In genomic region chr3:39234705-39235104, GRCh38 we compare ENCODE assay signal across 1 cellular context.
TF ChIP-seq lines count a peak whose summit lies in the region.

No MANE protein-coding gene starts in this region.

TF ChIP-seq in GM12878, 131 proteins besides CTCF, POLR2A, EP300 and RAD21 (continued from another document):
- no peak for TF ChIP-seq ZBTB4 (CRISPR knock-in tag; IDR thresholded peaks at IDR 0.05)
- TF ChIP-seq BCLAF1 (IDR thresholded peaks at IDR 0.05), result no peak
- no peak for TF ChIP-seq HDAC2 (IDR thresholded peaks at IDR 0.05)
- no peak for TF ChIP-seq CBX3 (IDR thresholded peaks at IDR 0.05; ENCODE audit: borderline replicate concordance, low read depth)
- TF ChIP-seq TAF1 (IDR thresholded peaks at IDR 0.05; ENCODE audit: borderline replicate concordance, low read depth, low read length), result no peak
- no peak for TF ChIP-seq SMAD1 (IDR thresholded peaks at IDR 0.05; ENCODE audit: low read depth, partially characterized antibody)
- TF ChIP-seq KDM1A (IDR thresholded peaks at IDR 0.05; ENCODE audit: borderline replicate concordance), result no peak
- no peak for TF ChIP-seq NFIC (IDR thresholded peaks at IDR 0.05; ENCODE audit: low read depth, low read length)
- no peak for TF ChIP-seq RUNX3 (IDR thresholded peaks at IDR 0.05; ENCODE audit: low read length)
- TF ChIP-seq ZNF592 (IDR thresholded peaks at IDR 0.05), result no peak
- no peak for TF ChIP-seq IKZF1 (conservative IDR thresholded peaks at IDR 0.05)
- no peak for TF ChIP-seq PML (IDR thresholded peaks at IDR 0.05; ENCODE audit: low read length)
- no peak for TF ChIP-seq ATF2 (IDR thresholded peaks at IDR 0.05; ENCODE audit: low read length)
- TF ChIP-seq ZBED1 (IDR thresholded peaks at IDR 0.05; ENCODE audit: borderline replicate concordance), result no peak
- no peak for TF ChIP-seq FOS (IDR thresholded peaks at IDR 0.05; ENCODE audit: borderline replicate concordance, extremely low read depth, insufficient read length)
- TF ChIP-seq STAT3 (IDR thresholded peaks at IDR 0.05; ENCODE audit: low read depth, low read length), result no peak
- TF ChIP-seq MEF2B (IDR thresholded peaks at IDR 0.05; ENCODE audit: partially characterized antibody, poor library complexity, severe bottlenecking), result no peak
- TF ChIP-seq CHD4 (IDR thresholded peaks at IDR 0.05), result no peak
- TF ChIP-seq SP1 (IDR thresholded peaks at IDR 0.05; ENCODE audit: low read depth, low read length), result no peak
